In the genomic region with DNA sequence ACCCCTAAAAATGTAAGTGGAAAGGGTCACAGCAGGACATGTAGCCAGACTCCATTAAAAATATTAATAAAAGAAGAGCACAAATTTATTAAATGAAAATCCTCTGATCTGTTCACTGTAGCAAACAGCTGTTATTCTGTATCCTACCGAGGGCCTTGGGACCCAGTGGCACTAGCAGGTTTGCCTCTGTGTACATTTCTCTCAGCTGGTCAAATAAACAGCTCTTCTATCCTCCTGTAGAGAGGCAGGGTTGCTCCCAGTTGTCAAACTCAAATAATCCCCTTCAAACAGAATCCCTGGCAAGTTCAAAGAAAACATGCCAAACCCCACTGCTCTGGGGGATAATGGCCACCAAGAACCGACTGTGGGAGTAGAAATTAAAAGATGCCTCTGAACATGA, we compare ENCODE assay signal across 14 cellular contexts.
A peak's percentile ranks its signal among the peaks of the same experiment; 100 is the strongest.
DNase-seq lines count a peak whose midpoint lies in the region; ATAC-seq and TF ChIP-seq lines count a peak whose summit lies in the region.
"Had no signal": no experiment of that assay in that cellular context is flagged by ENCODE, and none has a peak within 500 bp of the region (broad histone marks: within the 10 kb centered on the region; RNA-seq: fewer than 3 reads in every experiment).

No MANE protein-coding gene starts in this region.

- ATAC-seq in HG03469 (IDR thresholded peaks at IDR 0.05; ENCODE audit: unreplicated experiment), result no peak

- no peaks in the 10 kb centered on the region for H3K9me3 ChIP-seq in vagina
- H3K9me3 ChIP-seq: BLaER1 treated with 17β-estradiol and CSF1 and Interleukin-3, amounts not matched to agents 10 nM and 100 nM; SJSA1 had no signal

- DNase-seq in COR-L47 (lab: John Stamatoyannopoulos, UW) (peak; percentile 35), NCI-H1105 (lab: John Stamatoyannopoulos, UW) (peak; percentile 10), NCI-H2081 treated with DMSO at 0.1 percent for 48 hours (lab: John Stamatoyannopoulos, UW) (peak; percentile 24), NCI-H774 (lab: John Stamatoyannopoulos, UW) (peak; percentile 42), SW 1271 (lab: John Stamatoyannopoulos, UW) (no peak), vagina (ENCODE audit: extremely low spot score in 2 of 2) (no peak), HT-29 (ENCODE audit: low spot score) (no peak)
- DNase-seq: DMS 273 treated with DMSO at 0.1 percent for 48 hours, NCI-H2171, RPMI8226 had no signal

- H3K4me1 ChIP-seq in vagina, result no peaks in the 10 kb centered on the region
- H3K4me1 ChIP-seq: BLaER1 treated with 17β-estradiol and CSF1 and Interleukin-3, amounts not matched to agents 10 nM and 100 nM; SJSA1 had no signal

- no peak for TF ChIP-seq POLR2A in vagina (IDR thresholded peaks at IDR 0.05)

- H3K36me3 ChIP-seq in vagina, result no peaks in the 10 kb centered on the region
- H3K36me3 ChIP-seq: BLaER1 treated with 17β-estradiol and CSF1 and Interleukin-3, amounts not matched to agents 10 nM and 100 nM; SJSA1 had no signal

- TF ChIP-seq CTCF in vagina (IDR thresholded peaks at IDR 0.05), result no peak

- H3K4me3 ChIP-seq in vagina, result no peak overlapping the region
- H3K4me3 ChIP-seq: BLaER1 treated with 17β-estradiol and CSF1 and Interleukin-3, amounts not matched to agents 10 nM and 100 nM; SJSA1 had no signal

- intact Hi-C loops in vagina (cut with DNase I), result no loop called here

- H3K27ac ChIP-seq in vagina, result no peak overlapping the region
- H3K27ac ChIP-seq: BLaER1 treated with 17β-estradiol and CSF1 and Interleukin-3, amounts not matched to agents 10 nM and 100 nM; KMS-11; SJSA1 had no signal

- no peaks in the 10 kb centered on the region for H3K27me3 ChIP-seq in vagina
- H3K27me3 ChIP-seq: BLaER1 treated with 17β-estradiol and CSF1 and Interleukin-3, amounts not matched to agents 10 nM and 100 nM; SJSA1 had no signal

Comparison
In these comparisons a context has a peak if more than half of its experiments do, and no peak if none do; other contexts are left out.
1. DNase-seq: peak in COR-L47 (single experiment), NCI-H1105 (single experiment), NCI-H2081 treated with DMSO at 0.1 percent for 48 hours (single experiment) and NCI-H774 (single experiment); none in SW 1271 (0 of 2), vagina (0 of 2) and HT-29 (single experiment).